In genomic region chr22:50264104-50264745, GRCh38 we compare ENCODE assay signal across 1 cellular context.
TF ChIP-seq lines count a peak whose summit lies in the region.

No MANE protein-coding gene starts in this region.

TF ChIP-seq in HCT116, 20 proteins besides CTCF, POLR2A, EP300 and RAD21 (continued from another document):
- TF ChIP-seq ELF1 (IDR thresholded peaks at IDR 0.05; ENCODE audit: borderline replicate concordance, low read depth) (no peak), CEBPB (IDR thresholded peaks at IDR 0.05; ENCODE audit: low read depth) (no peak)
